ENCODE assay signal across 14 cellular contexts in the genomic region with DNA sequence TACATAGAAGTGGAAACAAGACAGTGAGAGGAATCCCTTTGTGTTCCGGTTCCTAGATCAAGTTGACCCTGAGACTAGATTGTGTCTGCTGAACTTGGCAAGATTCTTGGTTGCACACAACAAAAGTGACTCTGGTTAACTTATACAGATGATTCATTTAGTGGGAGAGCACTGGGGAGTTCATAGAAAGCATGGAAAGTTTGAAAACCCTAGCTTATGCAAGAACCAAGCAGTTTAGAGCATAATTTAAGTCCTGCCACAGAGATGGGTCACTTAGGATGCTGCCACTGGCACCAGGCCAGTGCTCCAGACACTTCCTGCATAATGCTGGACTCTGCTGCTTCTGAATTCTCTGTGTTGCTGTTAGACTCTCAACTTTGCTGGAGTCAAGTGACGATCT. TPM values are rescaled to one million over a fixed set of nuclear protein-coding genes. Genes with fewer than 3 reads are reported as not detected.
DNase-seq lines count a peak whose midpoint lies in the region; ATAC-seq and TF ChIP-seq lines count a peak whose summit lies in the region.
"Had no signal": no experiment of that assay in that cellular context is flagged by ENCODE, and none has a peak within 500 bp of the region (broad histone marks: within the 10 kb centered on the region; RNA-seq: fewer than 3 reads in every experiment).

No MANE protein-coding gene starts in this region.

- no peak for ATAC-seq in HG03354 (IDR thresholded peaks at IDR 0.05; ENCODE audit: poor library complexity, severe bottlenecking, unreplicated experiment)

- no peaks in the 10 kb centered on the region for H3K27me3 ChIP-seq in BE2C

- no peaks in the 10 kb centered on the region; the same call in 1 of the 2 replicates for H3K9me3 ChIP-seq in BE2C

- H3K4me1 ChIP-seq in BE2C, result peaks cover 6% of the 10 kb centered on the region

- H3K4me3 ChIP-seq in BE2C (ENCODE audit: low read depth, low read length), result no peak overlapping the region
- no peak overlapping the region for H3K4me3 ChIP-seq in foreskin fibroblast (ENCODE audit: low read depth in 1 of 2, low read length in 2 of 2)
- H3K4me3 ChIP-seq: GM23338 had no signal

- TF ChIP-seq CTCF in BE2C (IDR thresholded peaks at IDR 0.05; ENCODE audit: low read depth, low read length) (no peak), foreskin fibroblast (IDR thresholded peaks at IDR 0.05; ENCODE audit: low read depth, low read length) (no peak), nephron (IDR thresholded peaks at IDR 0.05; ENCODE audit: unreplicated experiment in 3 of 3) (no peak)

- no peaks in the 10 kb centered on the region for H3K36me3 Mint-ChIP-seq in nephron (ENCODE audit: low read depth)

- H3K36me3 ChIP-seq in BE2C, result no peaks in the 10 kb centered on the region

- no peaks in the 10 kb centered on the region for H3K27me3 Mint-ChIP-seq in nephron (ENCODE audit: low read depth)

- peak; percentile 32 for DNase-seq in BE2C
- DNase-seq in RPMI7951 (ENCODE audit: low read depth), result peak; percentile 2
- DNase-seq in foreskin fibroblast, result peak; percentile 11 to 35
- DNase-seq in NCI-H446 (lab: John Stamatoyannopoulos, UW), result no peak
- no peak for DNase-seq in RKO (ENCODE audit: low spot score)
- DNase-seq: ACHN; C1 segment of cervical spinal cord; Calu3; CD4-positive, alpha-beta T cell; DMS 273 treated with DMSO at 0.1 percent for 48 hours; H7 had no signal

- H3K4me1 Mint-ChIP-seq in nephron, result peaks cover under 1% of the 10 kb centered on the region
- H3K4me1 Mint-ChIP-seq: GM23338 had no signal

- H3K27ac Mint-ChIP-seq in nephron, result peak overlapping the region in 2 of 3 experiments; percentile 8
- H3K27ac Mint-ChIP-seq: CD4-positive, alpha-beta T cell; GM23338 had no signal

- H3K9me3 Mint-ChIP-seq in nephron, result no peaks in the 10 kb centered on the region
- H3K9me3 Mint-ChIP-seq: CD4-positive, alpha-beta T cell had no signal

- H3K4me3 Mint-ChIP-seq in nephron, result no peak overlapping the region
- H3K4me3 Mint-ChIP-seq: CD4-positive, alpha-beta T cell; GM23338 had no signal

RNA-seq across cellular contexts. Expression of gene DCUN1D4, which starts 12.8 kb away (rescaled TPM):
- 25.6 TPM for polyA plus RNA-seq in BE2C (2012; ENCODE audit: insufficient read depth, insufficient read length, low read depth)
- total RNA-seq in RPMI7951 (2014; rRNA removed; shearing (Covaris generic)), result 24.6 and 25.8 TPM in 2 replicates

Comparison
In these comparisons a context has a peak if more than half of its experiments do, and no peak if none do; other contexts are left out.
1. DNase-seq: peak in BE2C (single experiment), RPMI7951 (single experiment) and foreskin fibroblast (2 of 2); none in NCI-H446 (0 of 2) and RKO (single experiment).